In genomic region chr4:158313566-158313965, GRCh38 we compare ENCODE assay signal across 20 cellular contexts.
DNase-seq lines count a peak whose midpoint lies in the region; ATAC-seq, FAIRE-seq and TF ChIP-seq lines count a peak whose summit lies in the region.
"Had no signal": no experiment of that assay in that cellular context is flagged by ENCODE, and none has a peak within 500 bp of the region (broad histone marks: within the 10 kb centered on the region; RNA-seq: fewer than 3 reads in every experiment).

No MANE protein-coding gene starts in this region.

- H3K9me3 ChIP-seq in mesenchymal stem cell (ENCODE audit: control insufficient read depth, low read length): peaks cover 2% of the 10 kb centered on the region
- H3K9me3 ChIP-seq: testis had no signal

- H4K8ac ChIP-seq in mesenchymal stem cell (ENCODE audit: low read length): peak overlapping the region; percentile 16

- 92% methylated on average over 5 of the region's 5 CpGs for WGBS in mesenchymal stem cell

- H3K27ac ChIP-seq in mesenchymal stem cell (ENCODE audit: low read length, poor library complexity, severe bottlenecking): no peak overlapping the region
- H3K27ac ChIP-seq: KMS-11 had no signal

- peak overlapping the region; percentile 60 for H4K91ac ChIP-seq in mesenchymal stem cell (ENCODE audit: low read length)

- H3K4me3 ChIP-seq in astrocyte of the spinal cord (ENCODE audit: low read depth, low read length) (no peak overlapping the region), mesenchymal stem cell (ENCODE audit: insufficient read depth in 1 of 2, low read depth in 1 of 2, low read length in 2 of 2) (no peak overlapping the region)
- H3K4me3 ChIP-seq: heart right ventricle, testis had no signal

- no peak overlapping the region for H3K4me2 ChIP-seq in mesenchymal stem cell (ENCODE audit: low read length, poor library complexity, severe bottlenecking)
- H3K4me2 ChIP-seq: KMS-11 had no signal

- H2BK15ac ChIP-seq in mesenchymal stem cell (ENCODE audit: low read depth, poor library complexity, severe bottlenecking): no peak overlapping the region

- peak overlapping the region; percentile 4 to 87 for H2BK12ac ChIP-seq in mesenchymal stem cell (ENCODE audit: low read length in 2 of 2)

- ATAC-seq in GM21447 (IDR thresholded peaks at IDR 0.05; ENCODE audit: unreplicated experiment): no peak
- ATAC-seq: activated CD8-positive, alpha-beta memory T cell treated with anti-CD3 and anti-CD28 coated beads, Interleukin-2, amount 10 ng/mL, durations not matched to agents 7 days and 5 days; heart right ventricle had no signal

- H3K23ac ChIP-seq in mesenchymal stem cell (ENCODE audit: low read length in 2 of 2): no peak overlapping the region

- FAIRE-seq in HTR-8/SVneo (lab: Jason Lieb, UNC): peak; percentile 23
- FAIRE-seq: H1, small intestine had no signal

- H3K14ac ChIP-seq in mesenchymal stem cell (ENCODE audit: low read length in 2 of 2): no peak overlapping the region

- DNase-seq in HTR-8/SVneo (ENCODE audit: insufficient read length, low spot score) (no peak), astrocyte of the spinal cord (ENCODE audit: low read depth, low spot score) (peak; percentile 13), mesenchymal stem cell (no peak), UCSD-AML1 (lab: John Stamatoyannopoulos, UW; ENCODE audit: unreplicated experiment) (no peak), T1000 (lab: John Stamatoyannopoulos, UW) (no peak)
- no peak for DNase-seq in stimulated activated naive CD4-positive, alpha-beta T cell (lab: John Stamatoyannopoulos, UW)
- DNase-seq: activated CD4-positive, alpha-beta T cell treated with anti-CD3 and anti-CD28 coated beads, Interleukin-2, amount 50 U/mL, for 1 hour; activated CD8-positive, alpha-beta memory T cell treated with anti-CD3 and anti-CD28 coated beads, Interleukin-2, amount 10 ng/mL, durations not matched to agents 7 days and 5 days; activated naive CD4-positive, alpha-beta T cell treated with anti-CD3 and anti-CD28 coated beads for 36 hours; AML-193; amniotic stem cell; heart right ventricle; NCI-H1930; NCI-H2227 treated with DMSO at 0.1 percent for 48 hours; NCI-H748 treated with DMSO at 0.1 percent for 48 hours; small intestine; testis had no signal

- H2AK5ac ChIP-seq in mesenchymal stem cell (ENCODE audit: low read length, severe bottlenecking): peak overlapping the region; percentile 81

- no peak overlapping the region for H3K18ac ChIP-seq in mesenchymal stem cell (ENCODE audit: low read depth in 1 of 2, low read length in 2 of 2)

- H3K27me3 ChIP-seq in mesenchymal stem cell (ENCODE audit: control insufficient read depth in 1 of 2, insufficient read depth in 1 of 2, low read length in 2 of 2): no peaks in the 10 kb centered on the region
- H3K27me3 ChIP-seq: testis had no signal

- H3K4me1 ChIP-seq in mesenchymal stem cell (ENCODE audit: control insufficient read depth, insufficient read depth, low read depth, low read length): peaks cover 6% of the 10 kb centered on the region
- H3K4me1 ChIP-seq: heart right ventricle, testis had no signal

- H2BK5ac ChIP-seq in mesenchymal stem cell (ENCODE audit: low read depth, low read length, poor library complexity, severe bottlenecking): peak overlapping the region; percentile 8

- in situ Hi-C loops in astrocyte of the spinal cord (cut with HindIII; ENCODE audit: low sequenced_read_pairs): no loop called here

- H3K9ac ChIP-seq in mesenchymal stem cell (ENCODE audit: low read length): peak overlapping the region; percentile 78
- H3K9ac ChIP-seq: KMS-11 had no signal

- TF ChIP-seq CTCF in astrocyte of the spinal cord (IDR thresholded peaks at IDR 0.05; ENCODE audit: low read depth, low read length): no peak

- H2BK120ac ChIP-seq in mesenchymal stem cell (ENCODE audit: low read depth, low read length): no peak overlapping the region

- H3K4ac ChIP-seq in mesenchymal stem cell (ENCODE audit: low read depth in 1 of 2, low read length in 2 of 2): peak overlapping the region; percentile 15 to 51

- H2AFZ ChIP-seq in mesenchymal stem cell (ENCODE audit: low read depth, low read length): no peak overlapping the region

- H3K36me3 ChIP-seq in mesenchymal stem cell (ENCODE audit: control insufficient read depth in 1 of 2, insufficient read depth in 2 of 2, low read depth in 1 of 2, low read length in 2 of 2): no peaks in the 10 kb centered on the region
- H3K36me3 ChIP-seq: heart right ventricle had no signal

- H3K79me1 ChIP-seq in mesenchymal stem cell (replicated peaks; ENCODE audit: low read length, poor library complexity, severe bottlenecking): no peaks in the 10 kb centered on the region
